23 cellular contexts compared by ENCODE assay signal in the genomic region with DNA sequence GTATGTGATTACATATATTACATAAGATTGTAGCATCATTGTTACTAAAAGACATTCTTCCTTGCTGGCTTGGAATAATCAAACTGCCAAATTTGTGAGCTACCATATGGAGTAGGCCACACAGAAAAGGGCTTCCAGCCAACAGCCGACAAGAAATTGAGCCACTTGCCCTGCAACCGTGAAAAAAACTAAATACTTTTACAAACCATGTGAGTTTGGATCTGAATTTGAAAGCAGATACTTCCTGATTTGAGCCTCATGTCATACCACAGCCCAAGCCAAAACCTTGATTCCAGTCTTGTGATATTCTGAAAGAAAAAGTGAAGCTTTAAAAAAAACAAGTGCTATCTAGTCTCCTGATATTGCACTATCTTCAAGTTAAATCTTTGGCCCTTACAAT.
"Had no signal": no experiment of that assay in that cellular context is flagged by ENCODE, and none has a peak within 500 bp of the region (broad histone marks: within the 10 kb centered on the region; RNA-seq: fewer than 3 reads in every experiment).

No MANE protein-coding gene starts in this region.

- H3K36me3 ChIP-seq: brain microvascular endothelial cell, esophagus squamous epithelium, gastrocnemius medialis, left ventricle myocardium inferior, spleen, thoracic aorta, upper lobe of right lung had no signal

- ATAC-seq: activated CD4-positive, alpha-beta T cell treated with anti-CD3 and anti-CD28 coated beads for 36 hours; gastrocnemius medialis; stimulated activated memory B cell treated with anti-CD40 and anti-IgM and Interleukin-4, amounts not matched to agents 10 μg/mL and 1 μg/mL and 100 μg/mL, for 72 hours; upper lobe of right lung; WTC11 had no signal

- H3K27ac ChIP-seq: brain microvascular endothelial cell, esophagus squamous epithelium, gastrocnemius medialis, left ventricle myocardium inferior, spleen, thoracic aorta, upper lobe of right lung had no signal

- H3K27ac Mint-ChIP-seq: activated CD4-positive, alpha-beta memory T cell treated with anti-CD3 and anti-CD28 coated beads, Interleukin-2, amount 10 ng/mL, durations not matched to agents 7 days and 5 days; activated CD4-positive, alpha-beta T cell treated with anti-CD3 and anti-CD28 coated beads for 36 hours; activated naive CD8-positive, alpha-beta T cell treated with anti-CD3 and anti-CD28 coated beads, Interleukin-2, amount 10 ng/mL, durations not matched to agents 7 days and 5 days; activated T-cell treated with anti-CD3 and anti-CD28 coated beads, Interleukin-2, amount 50 U/mL, for 24 hours; activated T-helper 2 cell treated with anti-CD3 and anti-CD28 coated beads, Interferon-gamma antibody, Interleukin-2, Interleukin-4, amounts not matched to agents 10 μg/mL and 5 μg/mL and 100 μg/mL, durations not matched to agents 14 hours and 24 hours and 36 hours; dendritic cell treated with granulocyte-macrophage colony-stimulating factor and Interleukin-4, amounts not matched to agents 40 ng/mL and 50 ng/mL, for 4 days; nephron progenitor cell; stimulated activated memory B cell treated with anti-CD40 and anti-IgM and Interleukin-4, amounts not matched to agents 10 μg/mL and 1 μg/mL and 100 μg/mL, for 72 hours; WTC11 had no signal

- H3K4me3 Mint-ChIP-seq: activated CD4-positive, alpha-beta memory T cell treated with anti-CD3 and anti-CD28 coated beads, Interleukin-2, amount 10 ng/mL, durations not matched to agents 7 days and 5 days; activated CD4-positive, alpha-beta T cell treated with anti-CD3 and anti-CD28 coated beads for 36 hours; activated naive CD8-positive, alpha-beta T cell treated with anti-CD3 and anti-CD28 coated beads, Interleukin-2, amount 10 ng/mL, durations not matched to agents 7 days and 5 days; activated T-cell treated with anti-CD3 and anti-CD28 coated beads, Interleukin-2, amount 50 U/mL, for 24 hours; central memory CD8-positive, alpha-beta T cell; dendritic cell treated with granulocyte-macrophage colony-stimulating factor and Interleukin-4, amounts not matched to agents 40 ng/mL and 50 ng/mL, for 4 days; nephron progenitor cell; stimulated activated memory B cell treated with anti-CD40 and anti-IgM and Interleukin-4, amounts not matched to agents 10 μg/mL and 1 μg/mL and 100 μg/mL, for 72 hours; WTC11 had no signal

- H3K4me1 Mint-ChIP-seq: activated CD4-positive, alpha-beta memory T cell treated with anti-CD3 and anti-CD28 coated beads, Interleukin-2, amount 10 ng/mL, durations not matched to agents 7 days and 5 days; activated CD4-positive, alpha-beta T cell treated with anti-CD3 and anti-CD28 coated beads for 36 hours; activated naive CD8-positive, alpha-beta T cell treated with anti-CD3 and anti-CD28 coated beads, Interleukin-2, amount 10 ng/mL, durations not matched to agents 7 days and 5 days; central memory CD8-positive, alpha-beta T cell; nephron progenitor cell; WTC11 had no signal

- H3K4me3 ChIP-seq: esophagus squamous epithelium, gastrocnemius medialis, left ventricle myocardium inferior, spleen, thoracic aorta, upper lobe of right lung had no signal

- DNase-seq: activated CD4-positive, alpha-beta memory T cell treated with anti-CD3 and anti-CD28 coated beads, Interleukin-2, amount 10 ng/mL, durations not matched to agents 7 days and 5 days; activated CD4-positive, alpha-beta T cell treated with anti-CD3 and anti-CD28 coated beads for 36 hours; activated naive CD4-positive, alpha-beta T cell treated with Interleukin-2 at 50 U/mL for 16 hours; activated naive CD8-positive, alpha-beta T cell treated with anti-CD3 and anti-CD28 coated beads, Interleukin-2, amount 10 ng/mL, durations not matched to agents 7 days and 5 days; activated T-cell treated with anti-CD3 and anti-CD28 coated beads, Interleukin-2, amount 50 U/mL, for 24 hours; brain microvascular endothelial cell; effector memory CD4-positive, alpha-beta T cell; esophagus squamous epithelium; gastrocnemius medialis; head of caudate nucleus; left ventricle myocardium inferior; nephron progenitor cell; occipital lobe; spleen; stimulated activated CD4-positive, alpha-beta T cell treated with anti-CD3 and anti-CD28 coated beads, Interleukin-4, amount 100 ng/mL, for 4 hours; SW 1271; upper lobe of right lung had no signal

- H3K9me3 ChIP-seq: esophagus squamous epithelium, gastrocnemius medialis, thoracic aorta, upper lobe of right lung had no signal

- H3K4me1 ChIP-seq: gastrocnemius medialis, left ventricle myocardium inferior, spleen, upper lobe of right lung had no signal

- H3K9me3 Mint-ChIP-seq: activated CD4-positive, alpha-beta memory T cell treated with anti-CD3 and anti-CD28 coated beads, Interleukin-2, amount 10 ng/mL, durations not matched to agents 7 days and 5 days; activated naive CD8-positive, alpha-beta T cell treated with anti-CD3 and anti-CD28 coated beads, Interleukin-2, amount 10 ng/mL, durations not matched to agents 7 days and 5 days; activated T-helper 2 cell treated with anti-CD3 and anti-CD28 coated beads, Interferon-gamma antibody, Interleukin-2, Interleukin-4, amounts not matched to agents 10 μg/mL and 5 μg/mL and 100 μg/mL, durations not matched to agents 14 hours and 24 hours and 36 hours; dendritic cell treated with granulocyte-macrophage colony-stimulating factor and Interleukin-4, amounts not matched to agents 40 ng/mL and 50 ng/mL, for 4 days; nephron progenitor cell had no signal

- H3K36me3 Mint-ChIP-seq: activated naive CD8-positive, alpha-beta T cell treated with anti-CD3 and anti-CD28 coated beads, Interleukin-2, amount 10 ng/mL, durations not matched to agents 7 days and 5 days; stimulated activated memory B cell treated with anti-CD40 and anti-IgM and Interleukin-4, amounts not matched to agents 10 μg/mL and 1 μg/mL and 100 μg/mL, for 72 hours; WTC11 had no signal

- H3K27me3 ChIP-seq: brain microvascular endothelial cell, esophagus squamous epithelium, gastrocnemius medialis, spleen, upper lobe of right lung had no signal

- H3K27me3 Mint-ChIP-seq: activated CD4-positive, alpha-beta memory T cell treated with anti-CD3 and anti-CD28 coated beads, Interleukin-2, amount 10 ng/mL, durations not matched to agents 7 days and 5 days; central memory CD8-positive, alpha-beta T cell; dendritic cell treated with granulocyte-macrophage colony-stimulating factor and Interleukin-4, amounts not matched to agents 40 ng/mL and 50 ng/mL, for 4 days had no signal
